In the genomic region with DNA sequence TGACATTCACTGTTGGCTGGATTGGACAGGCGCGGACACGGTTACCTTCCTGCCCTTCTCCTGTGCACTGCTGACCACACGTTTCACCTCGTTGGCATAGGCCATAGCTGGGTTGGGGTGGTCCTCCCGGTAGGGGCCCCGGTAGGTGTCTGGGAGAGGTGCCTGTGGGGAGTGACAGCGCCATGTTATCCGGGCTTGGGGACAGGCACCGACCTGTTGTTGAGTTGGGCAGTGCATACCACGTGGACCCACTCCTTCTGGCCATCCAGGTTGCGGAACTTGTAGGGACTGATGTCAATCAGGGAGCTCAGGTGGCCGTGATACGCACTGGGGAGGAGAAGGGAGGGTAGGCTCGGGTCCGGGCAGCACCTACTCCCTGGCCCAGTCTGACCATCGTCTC, we compare ENCODE assay signal across 21 cellular contexts. TPM values are rescaled to one million over a fixed set of nuclear protein-coding genes. Genes with fewer than 3 reads are reported as not detected.
DNase-seq lines count a peak whose midpoint lies in the region; ATAC-seq, FAIRE-seq and TF ChIP-seq lines count a peak whose summit lies in the region.
"Had no signal": no experiment of that assay in that cellular context is flagged by ENCODE, and none has a peak within 500 bp of the region (broad histone marks: within the 10 kb centered on the region; RNA-seq: fewer than 3 reads in every experiment).

No MANE protein-coding gene starts in this region.

- no peak overlapping the region for H2BK20ac ChIP-seq in H1 (ENCODE audit: low read length)

- peaks cover 99% of the 10 kb centered on the region for H3K36me3 Mint-ChIP-seq in activated T-cell treated with anti-CD3 and anti-CD28 coated beads, Interleukin-2, amount 50 U/mL, for 24 hours (ENCODE audit: low read depth)

- H3K27me3 ChIP-seq in H1 (replicated peaks in 1 of 4; ENCODE audit: control insufficient read depth in 3 of 4, extremely low read depth in 1 of 4, insufficient read depth in 3 of 4, low read length in 3 of 4) (no peaks in the 10 kb centered on the region), osteoblast (ENCODE audit: insufficient read depth, low read length) (no peaks in the 10 kb centered on the region), Peyer's patch (no peaks in the 10 kb centered on the region)
- H3K27me3 ChIP-seq: MG63 had no signal

- H3K23me2 ChIP-seq in H1 (ENCODE audit: low read depth, low read length): no peaks in the 10 kb centered on the region

- 91% methylated on average over 13 of the region's 17 CpGs; no CpG with 5 or more reads in 1 of the 2 experiments for WGBS in H1 (ENCODE audit: extremely low coverage in 1 of 2, insufficient coverage in 1 of 2, insufficient read length in 1 of 2, insufficient replicate concordance in 2 of 2, low coverage in 1 of 2, low lambda C conversion rate in 2 of 2, missing lambda C conversion rate in 1 of 2), 2 experiments

- POLR2A ChIA-PET in H1 (lab: Charles Lee; ENCODE audit: partially characterized antibody): interaction anchor here (1.8 to 21.6 kb wide), 3 partner anchors 9 to 43 kb away, joined by 9 to 507 read pairs (median 18); a partner anchor contains a TSS

- H3K4me1 ChIP-seq in H1 (replicated peaks in 1 of 4; ENCODE audit: control insufficient read depth in 3 of 4, insufficient read depth in 4 of 4, low read length in 3 of 4): peaks cover 0 to 15% (median 9%) of the 10 kb centered on the region in 4 experiments; a peak in 6 of 7 replicates
- H3K4me1 ChIP-seq in osteoblast (ENCODE audit: insufficient read depth, low read length): peaks cover 6% of the 10 kb centered on the region
- H3K4me1 ChIP-seq in Peyer's patch: peaks cover 0 to 59% (median 2%) of the 10 kb centered on the region in 4 donors

- H3K23ac ChIP-seq in H1 (ENCODE audit: insufficient read length): no peak overlapping the region

- H3K56ac ChIP-seq in H1 (replicated peaks; ENCODE audit: insufficient read length, low read depth, low read length): no peak overlapping the region

- no peak overlapping the region for H4K8ac ChIP-seq in H1 (ENCODE audit: extremely low read depth, insufficient read depth, low read length)

- no peak overlapping the region for H2BK15ac ChIP-seq in H1 (ENCODE audit: low read length)

- no peak overlapping the region for H3K4ac ChIP-seq in H1 (replicated peaks; ENCODE audit: insufficient read length, low read depth, low read length)

- H3K27ac ChIP-seq in H1 (ENCODE audit: low read depth, low read length) (no peak overlapping the region), osteoblast (ENCODE audit: low read depth, low read length) (no peak overlapping the region), Peyer's patch (peak overlapping the region in 1 of 4 donors; percentile 90)
- H3K27ac ChIP-seq: 22Rv1 had no signal

- H4K20me1 ChIP-seq in H1 (replicated peaks in 1 of 2; ENCODE audit: control insufficient read depth in 1 of 2, insufficient read depth in 2 of 2, low read length in 2 of 2) (peaks cover 0 to 19% of the 10 kb centered on the region in 2 experiments), osteoblast (ENCODE audit: insufficient read depth, low read length) (peaks cover 49% of the 10 kb centered on the region)

- H2AFZ ChIP-seq in H1 (ENCODE audit: low read length) (no peak overlapping the region), osteoblast (ENCODE audit: low read length) (no peak overlapping the region)

- peak overlapping the region; percentile 18 for H3K27ac Mint-ChIP-seq in activated T-cell treated with anti-CD3 and anti-CD28 coated beads, Interleukin-2, amount 50 U/mL, for 24 hours

- H3K4me3 ChIP-seq in H1 (ENCODE audit: extremely low read depth in 1 of 4, insufficient read depth in 2 of 4, low read depth in 3 of 4, low read length in 4 of 4) (no peak overlapping the region), osteoblast (ENCODE audit: insufficient read depth, low read length) (no peak overlapping the region), Peyer's patch (no peak overlapping the region)
- H3K4me3 ChIP-seq: MG63 had no signal

- CTCF ChIA-PET in H1 (lab: Charles Lee; ENCODE audit: partially characterized antibody): interaction anchor here (0.7 to 1.8 kb wide), 2 partner anchors 10 to 13 kb away, joined by 3 to 7 read pairs; no protein-coding TSS in a partner anchor

- TF ChIP-seq EP300 in H1 (IDR thresholded peaks at IDR 0.05; ENCODE audit: borderline replicate concordance in 1 of 2, low read depth in 2 of 2, low read length in 2 of 2): no peak

- H2BK5ac ChIP-seq in H1 (ENCODE audit: low read depth, low read length): no peak overlapping the region; the same call in 1 of the 2 replicates

- H3K79me2 ChIP-seq in H1 (ENCODE audit: control insufficient read depth in 1 of 2, insufficient read depth in 2 of 2, low read length in 2 of 2) (no peaks in the 10 kb centered on the region), osteoblast (ENCODE audit: insufficient read depth, low read length) (peaks cover 37% of the 10 kb centered on the region)

- H3K36me3 ChIP-seq in H1 (ENCODE audit: control insufficient read depth in 2 of 4, insufficient read depth in 4 of 4, low read length in 3 of 4): peaks cover 2 to 36% (median 15%) of the 10 kb centered on the region in 4 experiments; a peak in 7 of 8 replicates
- peaks cover 40% of the 10 kb centered on the region for H3K36me3 ChIP-seq in osteoblast (ENCODE audit: insufficient read depth, low read length)
- H3K36me3 ChIP-seq in Peyer's patch: peaks cover 0 to 81% (median 0%) of the 10 kb centered on the region in 3 donors

- H3K14ac ChIP-seq in H1 (ENCODE audit: insufficient read length): no peak overlapping the region

- H3K9me3 ChIP-seq in H1 (ENCODE audit: insufficient read depth in 2 of 2, low read depth in 1 of 2, low read length in 1 of 2) (no peaks in the 10 kb centered on the region), osteoblast (ENCODE audit: low read depth, low read length) (no peaks in the 10 kb centered on the region), Peyer's patch (no peaks in the 10 kb centered on the region)
- H3K9me3 ChIP-seq: MG63 had no signal

- TF ChIP-seq POLR2A in GM18505 (IDR thresholded peaks at IDR 0.05; ENCODE audit: borderline replicate concordance, extremely low read depth, insufficient read depth, insufficient read length): peak; percentile 12
- no peak for TF ChIP-seq POLR2A in H1 (IDR thresholded peaks at IDR 0.05; ENCODE audit: control extremely low read depth in 1 of 2, low read depth in 2 of 2, low read length in 2 of 2)
- no peak for TF ChIP-seq POLR2A in Peyer's patch (IDR thresholded peaks at IDR 0.05)

- no peak overlapping the region for H3K9ac ChIP-seq in H1 (replicated peaks in 1 of 4; ENCODE audit: extremely low read depth in 1 of 4, low read depth in 3 of 4, low read length in 3 of 4)

- no peak overlapping the region for H2BK12ac ChIP-seq in H1 (ENCODE audit: low read depth, low read length)

- H3K9me3 Mint-ChIP-seq in activated T-cell treated with anti-CD3 and anti-CD28 coated beads, Interleukin-2, amount 50 U/mL, for 24 hours: no peaks in the 10 kb centered on the region
- H3K9me3 Mint-ChIP-seq: CD8-positive, alpha-beta memory T cell had no signal

- H3K4me1 Mint-ChIP-seq in activated T-cell treated with anti-CD3 and anti-CD28 coated beads, Interleukin-2, amount 50 U/mL, for 24 hours (ENCODE audit: low read depth): peaks cover 42% of the 10 kb centered on the region

- H3K79me1 ChIP-seq in H1 (ENCODE audit: low read depth, low read length): no peaks in the 10 kb centered on the region; the same call in 1 of the 2 replicates

- peak overlapping the region; percentile 15 for H4K5ac ChIP-seq in H1 (ENCODE audit: insufficient read length, low read depth, low read length)

- no peaks in the 10 kb centered on the region for H3K27me3 Mint-ChIP-seq in activated T-cell treated with anti-CD3 and anti-CD28 coated beads, Interleukin-2, amount 50 U/mL, for 24 hours
- H3K27me3 Mint-ChIP-seq: CD8-positive, alpha-beta memory T cell had no signal

- no peak overlapping the region for H3K4me3 Mint-ChIP-seq in activated T-cell treated with anti-CD3 and anti-CD28 coated beads, Interleukin-2, amount 50 U/mL, for 24 hours
- H3K4me3 Mint-ChIP-seq: CD8-positive, alpha-beta memory T cell had no signal

- H2BK120ac ChIP-seq in H1 (replicated peaks; ENCODE audit: low read depth, low read length): no peak overlapping the region

- no peak for ATAC-seq in GM18505 (IDR thresholded peaks at IDR 0.05; ENCODE audit: unreplicated experiment)

- no peak for TF ChIP-seq RAD21 in H1 (IDR thresholded peaks at IDR 0.05 in 1 of 2, conservative IDR thresholded peaks at IDR 0.05 in 1 of 2; ENCODE audit: low read depth in 2 of 2, low read length in 2 of 2)

- no peak for FAIRE-seq in H1 (lab: Jason Lieb, UNC)
- FAIRE-seq: GM12892, GM19239 had no signal

- H3K4me2 ChIP-seq in H1 (ENCODE audit: insufficient read depth in 1 of 2, low read depth in 2 of 2, low read length in 2 of 2): 0 out of 4 replicates have a peak overlapping the region, but pooled peaks of 1 of the 2 experiments have one; percentile 7
- H3K4me2 ChIP-seq in osteoblast (ENCODE audit: insufficient read depth, low read length): no peak overlapping the region

- H4K91ac ChIP-seq in H1 (replicated peaks; ENCODE audit: insufficient read length, low read length): peak overlapping the region; percentile 67

- no peak overlapping the region for H2AK5ac ChIP-seq in H1 (ENCODE audit: low read depth, low read length)

- no peak for TF ChIP-seq CTCF in H1 (IDR thresholded peaks at IDR 0.05; ENCODE audit: control extremely low read depth in 1 of 3, insufficient read depth in 1 of 3, low read depth in 1 of 3, low read length in 3 of 3)
- TF ChIP-seq CTCF in osteoblast (IDR thresholded peaks at IDR 0.05; ENCODE audit: extremely low read depth, low read depth, low read length): no peak
- no peak for TF ChIP-seq CTCF in Peyer's patch (IDR thresholded peaks at IDR 0.05)

- H3K18ac ChIP-seq in H1 (ENCODE audit: extremely low read depth, low read length): no peak overlapping the region

- DNase-seq in activated T-cell treated with anti-CD3 and anti-CD28 coated beads, Interleukin-2, amount 50 U/mL, for 24 hours: no peak
- DNase-seq in activated T-cell treated with anti-CD3 and anti-CD28 coated beads, Interleukin-2, amount 50 U/mL, for 1 hour: no peak
- DNase-seq in H1 (ENCODE audit: low read depth in 1 of 2, low spot score in 2 of 2): no peak
- DNase-seq in osteoblast (ENCODE audit: insufficient read length, low spot score, missing footprints): peak; percentile 73
- DNase-seq in SIG-M5 treated with dmso at 0.1 percent for 504 hours (lab: John Stamatoyannopoulos, UW; ENCODE audit: unreplicated experiment): no peak
- DNase-seq in Peyer's patch: no peak
- DNase-seq in NCI-H510A (lab: John Stamatoyannopoulos, UW): no peak
- DNase-seq: CD8-positive, alpha-beta memory T cell; GF-D8; MG63; NCI-H1092; NCI-H146; NCI-H2227 treated with DMSO at 0.1 percent for 48 hours; NCI-H524 treated with DMSO at 0.1 percent for 48 hours; SHP77 treated with DMSO at 0.1 percent for 48 hours had no signal

RNA-seq across cellular contexts. Expression of a gene that starts 8.2 kb away (rescaled TPM):
- 29.5 and 32.1 TPM in 2 replicates for total RNA-seq in H1 (2021; fragmentation: NEBNext Ultra II Directional; extraction: Animal tissue kit (Norgen Biotek cat#: 25700))
- 25.1 and 33.4 TPM in 2 replicates for polyA plus RNA-seq in H1 (2011; rRNA removed)
- 35.7 TPM for polyA plus RNA-seq in H1 (2011; cell fraction: cytosol; rRNA removed)
- 106 TPM for polyA plus RNA-seq in H1 (2011; cell fraction: nucleus; rRNA removed)
- polyA plus RNA-seq in H1 (2012, experiment 1 of 2): 22.0 to 26.7 TPM (median 22.5 TPM) in 4 replicates
- 9.1 TPM for polyA plus RNA-seq in H1 (2012, experiment 2 of 2)
- 10.9 TPM for polyA plus RNA-seq in H1 (2013, experiment 1 of 2)
- 7.7 TPM for polyA plus RNA-seq in H1 (2013, experiment 2 of 2)
- 44.1 and 62.2 TPM in 2 replicates for polyA minus RNA-seq in H1 (2011; rRNA and poly(A)+ RNA removed)
- polyA minus RNA-seq in H1 (2011; cell fraction: cytosol; rRNA and poly(A)+ RNA removed): 25.1 TPM
- 91.2 TPM for polyA minus RNA-seq in H1 (2011; cell fraction: nucleus; rRNA and poly(A)+ RNA removed)
- total RNA-seq in osteoblast (35.1 and 36.5 TPM in 2 replicates), Peyer's patch (100 to 1,000 TPM; 180 to 441 (median 280) TPM)

RNA-seq across cellular contexts. Expression of a gene that starts 20.1 kb away (rescaled TPM):
- total RNA-seq in H1 (2021; fragmentation: NEBNext Ultra II Directional; extraction: Animal tissue kit (Norgen Biotek cat#: 25700)): 556 and 563 TPM in 2 replicates
- polyA plus RNA-seq in H1 (2011; rRNA removed): 350 and 373 TPM in 2 replicates
- 393 TPM for polyA plus RNA-seq in H1 (2011; cell fraction: cytosol; rRNA removed)
- 141 TPM for polyA plus RNA-seq in H1 (2011; cell fraction: nucleus; rRNA removed)
- 386 to 417 TPM (median 389 TPM) in 4 replicates for polyA plus RNA-seq in H1 (2012, experiment 1 of 2)
- 229 TPM for polyA plus RNA-seq in H1 (2012, experiment 2 of 2)
- polyA plus RNA-seq in H1 (2013, experiment 1 of 2): 302 TPM
- polyA plus RNA-seq in H1 (2013, experiment 2 of 2): 299 TPM
- 74.5 and 90.5 TPM in 2 replicates for polyA minus RNA-seq in H1 (2011; rRNA and poly(A)+ RNA removed)
- polyA minus RNA-seq in H1 (2011; cell fraction: cytosol; rRNA and poly(A)+ RNA removed): 107 TPM
- 87.5 TPM for polyA minus RNA-seq in H1 (2011; cell fraction: nucleus; rRNA and poly(A)+ RNA removed)
- 40.9 and 42.4 TPM in 2 replicates for total RNA-seq in osteoblast
- total RNA-seq in Peyer's patch: 100 to 1,000 TPM in 1 of 4 donors, 10 to 100 TPM in 3; 74.8 to 135 (median 81.4) TPM

RNA-seq across cellular contexts. Expression of a gene that starts 37.2 kb away (rescaled TPM):
- 0.13 TPM in 1 of 2 replicates, not detected in the other for total RNA-seq in H1 (2021; fragmentation: NEBNext Ultra II Directional; extraction: Animal tissue kit (Norgen Biotek cat#: 25700))
- not detected in 2 replicates for polyA plus RNA-seq in H1 (2011; rRNA removed)
- polyA plus RNA-seq in H1 (2011; cell fraction: cytosol; rRNA removed): not detected
- polyA plus RNA-seq in H1 (2011; cell fraction: nucleus; rRNA removed): 0.06 TPM
- polyA plus RNA-seq in H1 (2012, experiment 1 of 2): not detected in 4 replicates
- not detected for polyA plus RNA-seq in H1 (2012, experiment 2 of 2)
- not detected for polyA plus RNA-seq in H1 (2013, experiment 1 of 2)
- not detected for polyA plus RNA-seq in H1 (2013, experiment 2 of 2)
- not detected in 2 replicates for polyA minus RNA-seq in H1 (2011; rRNA and poly(A)+ RNA removed)
- not detected for polyA minus RNA-seq in H1 (2011; cell fraction: cytosol; rRNA and poly(A)+ RNA removed)
- not detected for polyA minus RNA-seq in H1 (2011; cell fraction: nucleus; rRNA and poly(A)+ RNA removed)
- total RNA-seq in osteoblast (not detected in 2 replicates), Peyer's patch (not detected)
- total RNA-seq: CD8-positive, alpha-beta memory T cell; H7 had no signal
- polyA plus RNA-seq: BJ; CD8-positive, alpha-beta memory T cell had no signal
